Comparison of ENCODE assay signal across 9 cellular contexts in genomic region chr6:39228992-39229767, GRCh38. TPM values are rescaled to one million over a fixed set of nuclear protein-coding genes. Genes with fewer than 3 reads are reported as not detected.
A peak's percentile ranks its signal among the peaks of the same experiment; 100 is the strongest.
DNase-seq lines count a peak whose midpoint lies in the region; ATAC-seq and TF ChIP-seq lines count a peak whose summit lies in the region.
"Had no signal": no experiment of that assay in that cellular context is flagged by ENCODE, and none has a peak within 500 bp of the region (broad histone marks: within the 10 kb centered on the region; RNA-seq: fewer than 3 reads in every experiment).

Gene KCNK5 (minus strand): TSS chr6:39229475. CDS start chr6:39229111, 364 bp downstream.

- H3K9me3 ChIP-seq in lower lobe of right lung: no peaks in the 10 kb centered on the region

- H3K27me3 ChIP-seq in lower lobe of right lung (ENCODE audit: low read depth): peaks cover 20% of the 10 kb centered on the region

- H3K36me3 Mint-ChIP-seq in dendritic cell treated with granulocyte-macrophage colony-stimulating factor and Interleukin-4, amounts not matched to agents 40 ng/mL and 50 ng/mL, for 4 days (ENCODE audit: low read depth): no peaks in the 10 kb centered on the region

- peak within 1 kb of the TSS; percentile 74 for H3K27ac ChIP-seq in lower lobe of right lung

- no peaks in the 10 kb centered on the region for H3K9me3 Mint-ChIP-seq in dendritic cell treated with granulocyte-macrophage colony-stimulating factor and Interleukin-4, amounts not matched to agents 40 ng/mL and 50 ng/mL, for 4 days

- peaks cover 35% of the 10 kb centered on the region for H3K27me3 Mint-ChIP-seq in dendritic cell treated with granulocyte-macrophage colony-stimulating factor and Interleukin-4, amounts not matched to agents 40 ng/mL and 50 ng/mL, for 4 days

- peak; percentile 71 for ATAC-seq in HG02588 (IDR thresholded peaks at IDR 0.05; ENCODE audit: unreplicated experiment)
- peak; percentile 95 to 97 for ATAC-seq in lower lobe of right lung
- no peak for ATAC-seq in GM21528 (IDR thresholded peaks at IDR 0.05; ENCODE audit: low FRiP score, unreplicated experiment)

- no peaks in the 10 kb centered on the region for H3K36me3 ChIP-seq in lower lobe of right lung

- intact Hi-C loops in dendritic cell treated with granulocyte-macrophage colony-stimulating factor and Interleukin-4, amounts not matched to agents 40 ng/mL and 50 ng/mL, for 4 days (cut with micrococcal nuclease): no loop called here
- intact Hi-C loops in lower lobe of right lung (cut with DNase I): no loop called here

- H3K4me1 ChIP-seq in lower lobe of right lung: peaks cover 46% of the 10 kb centered on the region

- H3K4me3 Mint-ChIP-seq in dendritic cell treated with granulocyte-macrophage colony-stimulating factor and Interleukin-4, amounts not matched to agents 40 ng/mL and 50 ng/mL, for 4 days: peak within 1 kb of the TSS; percentile 73

- peak within 1 kb of the TSS; percentile 20 for H3K27ac Mint-ChIP-seq in dendritic cell treated with granulocyte-macrophage colony-stimulating factor and Interleukin-4, amounts not matched to agents 40 ng/mL and 50 ng/mL, for 4 days

- peak; percentile 71 for TF ChIP-seq CTCF in lower lobe of right lung (IDR thresholded peaks at IDR 0.05)

- H3K4me3 ChIP-seq in lower lobe of right lung: peak within 1 kb of the TSS; percentile 72

- peaks cover 59% of the 10 kb centered on the region for H3K4me1 Mint-ChIP-seq in dendritic cell treated with granulocyte-macrophage colony-stimulating factor and Interleukin-4, amounts not matched to agents 40 ng/mL and 50 ng/mL, for 4 days (ENCODE audit: low read depth)

- DNase-seq in ELF-1 (ENCODE audit: low read depth, low spot score): peak; percentile 93
- peak; percentile 51 for DNase-seq in NCI-H2029 treated with DMSO at 0.1 percent for 48 hours (lab: John Stamatoyannopoulos, UW)
- DNase-seq in activated CD4-positive, alpha-beta T cell treated with anti-CD3 and anti-CD28 coated beads for 24 hours (ENCODE audit: low read depth in 2 of 2): peak; percentile 69 to 76
- peak; percentile 93 for DNase-seq in lower lobe of right lung
- peak; percentile 54 to 86 (median 59) for DNase-seq in stimulated activated CD4-positive, alpha-beta T cell treated with anti-CD3 and anti-CD28 coated beads, TNF-alpha, amount 100 ng/mL, for 24 hours (ENCODE audit: low read depth in 3 of 3)

RNA-seq across cellular contexts. Expression of gene KCNK5, which starts in this region (rescaled TPM):
- total RNA-seq in lower lobe of right lung: 10.9 TPM
- total RNA-seq: glomerular endothelial cell had no signal
